In genomic region chr14:77058082-77058481, GRCh38 we compare ENCODE assay signal across 28 cellular contexts.
"Had no signal": no experiment of that assay in that cellular context is flagged by ENCODE, and none has a peak within 500 bp of the region (broad histone marks: within the 10 kb centered on the region; RNA-seq: fewer than 3 reads in every experiment).

No MANE protein-coding gene starts in this region.

- ATAC-seq: activated CD4-positive, CD25-positive, alpha-beta regulatory T cell treated with anti-CD3 and anti-CD28 coated beads, Interleukin-2, amount 50 U/mL, for 24 hours; foreskin keratinocyte; heart right ventricle; left lung; lower lobe of right lung; pancreas; stimulated activated effector memory CD8-positive, alpha-beta T cell treated with anti-CD3 and anti-CD28 coated beads, Interleukin-12 subunit alpha, Interleukin-12 subunit beta, amount 100 ng/mL, for 72 hours had no signal

- DNase-seq: activated CD4-positive, alpha-beta memory T cell treated with anti-CD3 and anti-CD28 coated beads for 36 hours; activated CD4-positive, alpha-beta T cell treated with anti-CD3 and anti-CD28 coated beads, Interleukin-2, amount 10 ng/mL, durations not matched to agents 24 days and 14 days; activated CD8-positive, alpha-beta memory T cell treated with anti-CD3 and anti-CD28 coated beads, Interleukin-2, amount 50 U/mL, for 4 hours; activated effector memory CD4-positive, alpha-beta T cell treated with anti-CD3 and anti-CD28 coated beads, Interleukin-2, amount 50 U/mL, for 16 hours; activated naive CD4-positive, alpha-beta T cell treated with anti-CD3 and anti-CD28 coated beads, Interleukin-2, amount 10 ng/mL, durations not matched to agents 7 days and 5 days; activated T-cell treated with anti-CD3 and anti-CD28 coated beads, Interleukin-2, amount 50 U/mL, for 1 hour; amniotic stem cell; central memory CD4-positive, alpha-beta T cell; foreskin keratinocyte; heart right ventricle; left lung; lower lobe of right lung; mesendoderm; pancreas; retina; sigmoid colon; small intestine; stimulated activated CD4-positive, alpha-beta T cell treated with anti-CD3 and anti-CD28 coated beads, Interleukin-4, amount 100 ng/mL, for 24 hours; T-helper 1 cell; trophoblast cell; uterus had no signal

- H3K9me3 ChIP-seq: breast epithelium, pancreas, prostate gland, thoracic aorta had no signal

- H3K4me1 ChIP-seq: breast epithelium, foreskin keratinocyte, uterus had no signal

- H3K4me3 ChIP-seq: breast epithelium, esophagus muscularis mucosa, heart right ventricle, left lung, lower lobe of right lung, pancreas, prostate gland, sigmoid colon, thoracic aorta, uterus had no signal

- H3K27ac ChIP-seq: esophagus muscularis mucosa, foreskin keratinocyte, heart right ventricle, left lung, lower lobe of right lung, pancreas, prostate gland, sigmoid colon, thoracic aorta, uterus, VCaP had no signal

- H3K36me3 ChIP-seq: breast epithelium, esophagus muscularis mucosa, heart right ventricle, left lung, lower lobe of right lung, pancreas, prostate gland, sigmoid colon, thoracic aorta, uterus had no signal

- H3K27me3 ChIP-seq: breast epithelium, esophagus muscularis mucosa, foreskin keratinocyte, heart right ventricle, left lung, pancreas, sigmoid colon, uterus had no signal
